ENCODE assay signal across 10 cellular contexts in the genomic region with DNA sequence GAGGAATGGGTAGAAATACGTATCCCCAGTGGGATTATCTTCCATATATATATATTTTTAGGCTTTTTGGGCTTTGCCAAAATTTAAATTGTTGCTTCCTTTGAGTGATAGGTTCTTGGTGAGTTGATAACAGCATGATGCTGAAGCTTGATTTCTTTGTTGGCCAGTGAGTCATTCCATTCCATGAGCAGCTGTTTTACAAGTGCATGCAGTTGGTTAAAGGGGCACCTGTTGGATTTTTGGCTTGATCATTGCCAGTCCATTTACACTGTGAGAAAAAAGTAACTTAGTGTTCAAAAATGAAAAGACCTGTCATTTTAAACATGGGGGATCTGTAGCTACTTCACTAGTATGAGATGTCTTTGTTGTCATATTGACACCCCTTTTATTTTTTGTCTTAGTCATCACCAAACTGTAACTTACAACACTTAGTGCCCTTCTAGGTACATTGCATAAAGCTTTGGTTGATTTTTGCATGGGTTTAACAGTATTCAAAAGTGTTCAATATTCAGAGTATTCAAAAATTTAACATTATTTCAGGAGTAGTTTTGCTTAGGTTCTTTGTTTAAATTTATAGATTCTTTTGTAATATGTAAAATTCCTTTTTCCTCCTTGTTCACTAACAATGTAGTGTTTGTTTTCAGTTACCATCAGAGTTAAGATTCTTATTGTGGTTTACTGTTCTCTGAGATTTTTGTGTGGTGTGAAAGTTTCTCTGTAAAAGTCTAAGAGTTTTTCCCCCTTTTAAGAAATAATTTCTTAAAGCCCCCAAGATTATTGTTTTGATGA. TPM values are rescaled to one million over a fixed set of nuclear protein-coding genes. Genes with fewer than 3 reads are reported as not detected.
DNase-seq lines count a peak whose midpoint lies in the region; ATAC-seq and TF ChIP-seq lines count a peak whose summit lies in the region.
"Had no signal": no experiment of that assay in that cellular context is flagged by ENCODE, and none has a peak within 500 bp of the region (broad histone marks: within the 10 kb centered on the region; RNA-seq: fewer than 3 reads in every experiment).

No MANE protein-coding gene starts in this region.

- DNase-seq in activated naive CD8-positive, alpha-beta T cell treated with anti-CD3 and anti-CD28 coated beads, Interleukin-2, amount 50 U/mL, for 24 hours: no peak
- DNase-seq in activated naive CD8-positive, alpha-beta T cell treated with anti-CD3 and anti-CD28 coated beads for 36 hours: no peak
- peak; percentile 24 for DNase-seq in SK-MEL-5 (ENCODE audit: low read depth, low spot score)
- no peak for DNase-seq in tibial nerve (ENCODE audit: low spot score in 2 of 2)
- no peak for DNase-seq in OCI-LY7 (ENCODE audit: low spot score)
- DNase-seq in NCI-H2171 treated with DMSO at 0.1 percent for 48 hours (lab: John Stamatoyannopoulos, UW): no peak
- no peak for DNase-seq in sciatic nerve (ENCODE audit: low spot score)
- DNase-seq: NK-92 treated with Interleukin-12 subunit alpha and Interleukin-12 subunit beta, amount 100 ng/mL, for 24 hours had no signal

- no peak overlapping the region for H2AFZ ChIP-seq in OCI-LY7 (ENCODE audit: low read length)

- peak; percentile 36 for ATAC-seq in activated naive CD8-positive, alpha-beta T cell treated with anti-CD3 and anti-CD28 coated beads, Interleukin-2, amount 50 U/mL, for 24 hours
- ATAC-seq in HG03103 (IDR thresholded peaks at IDR 0.05; ENCODE audit: low read depth, unreplicated experiment): peak; percentile 42
- ATAC-seq in sciatic nerve: no peak

- H3K9me3 Mint-ChIP-seq in activated naive CD8-positive, alpha-beta T cell treated with anti-CD3 and anti-CD28 coated beads, Interleukin-2, amount 50 U/mL, for 24 hours: peaks cover 6% of the 10 kb centered on the region
- no peaks in the 10 kb centered on the region for H3K9me3 Mint-ChIP-seq in activated naive CD8-positive, alpha-beta T cell treated with anti-CD3 and anti-CD28 coated beads for 36 hours

- peaks cover 21% of the 10 kb centered on the region for H3K36me3 Mint-ChIP-seq in activated naive CD8-positive, alpha-beta T cell treated with anti-CD3 and anti-CD28 coated beads, Interleukin-2, amount 50 U/mL, for 24 hours (ENCODE audit: low read depth)
- peaks cover 20% of the 10 kb centered on the region for H3K36me3 Mint-ChIP-seq in activated naive CD8-positive, alpha-beta T cell treated with anti-CD3 and anti-CD28 coated beads for 36 hours

- intact Hi-C loops in OCI-LY7 (cut with micrococcal nuclease; ENCODE audit: unreplicated experiment) (loop anchor here (10.0 kb wide), 2 partner anchors 295 to 885 kb away; a partner anchor contains a TSS), sciatic nerve (cut with DNase I) (no loop called here)

- no peak overlapping the region for H3K4me2 ChIP-seq in OCI-LY7 (ENCODE audit: low read length)

- in situ Hi-C loops in SK-MEL-5 (cut with HindIII; ENCODE audit: low pct_unique_long_range_greater_than_20kb, low sequenced_read_pairs): no loop called here

- H3K4me1 Mint-ChIP-seq in activated naive CD8-positive, alpha-beta T cell treated with anti-CD3 and anti-CD28 coated beads, Interleukin-2, amount 50 U/mL, for 24 hours: peaks cover 30% of the 10 kb centered on the region
- H3K4me1 Mint-ChIP-seq in activated naive CD8-positive, alpha-beta T cell treated with anti-CD3 and anti-CD28 coated beads for 36 hours: peaks cover 42% of the 10 kb centered on the region

- no peak for TF ChIP-seq CTCF in tibial nerve (IDR thresholded peaks at IDR 0.05)
- no peak for TF ChIP-seq CTCF in OCI-LY7 (conservative IDR thresholded peaks at IDR 0.05; ENCODE audit: low read length)

- H3K27ac ChIP-seq in tibial nerve (peak overlapping the region in 3 of 4 donors; percentile 4 to 86 (median 58)), OCI-LY7 (ENCODE audit: low read depth, low read length, poor library complexity, severe bottlenecking) (no peak overlapping the region)
- H3K27ac ChIP-seq: ascending aorta had no signal

- no peak overlapping the region for H3K4me3 Mint-ChIP-seq in activated naive CD8-positive, alpha-beta T cell treated with anti-CD3 and anti-CD28 coated beads, Interleukin-2, amount 50 U/mL, for 24 hours
- H3K4me3 Mint-ChIP-seq in activated naive CD8-positive, alpha-beta T cell treated with anti-CD3 and anti-CD28 coated beads for 36 hours: no peak overlapping the region

- peaks cover 71% of the 10 kb centered on the region for H3K79me2 ChIP-seq in OCI-LY7 (ENCODE audit: insufficient read depth, low read depth, low read length)

- CTCF ChIA-PET in OCI-LY7 (lab: Charles Lee; ENCODE audit: unreplicated experiment): no interaction called here

- H3K36me3 ChIP-seq in tibial nerve (peaks cover 0 to 6% (median 0%) of the 10 kb centered on the region in 3 donors), OCI-LY7 (ENCODE audit: insufficient read depth, low read length) (peaks cover 9% of the 10 kb centered on the region)
- H3K36me3 ChIP-seq: ascending aorta had no signal

- H3K4me1 ChIP-seq in tibial nerve (peaks cover 0 to 54% (median 13%) of the 10 kb centered on the region in 4 donors), OCI-LY7 (ENCODE audit: insufficient read depth, low read length, poor library complexity, severe bottlenecking) (peaks cover 11% of the 10 kb centered on the region)
- H3K4me1 ChIP-seq: ascending aorta had no signal

- no peak for TF ChIP-seq EP300 in tibial nerve (IDR thresholded peaks at IDR 0.05)

- H3K27me3 Mint-ChIP-seq in activated naive CD8-positive, alpha-beta T cell treated with anti-CD3 and anti-CD28 coated beads, Interleukin-2, amount 50 U/mL, for 24 hours: no peaks in the 10 kb centered on the region
- no peaks in the 10 kb centered on the region for H3K27me3 Mint-ChIP-seq in activated naive CD8-positive, alpha-beta T cell treated with anti-CD3 and anti-CD28 coated beads for 36 hours

- H3K27me3 ChIP-seq in tibial nerve: no peaks in the 10 kb centered on the region
- H3K27me3 ChIP-seq: ascending aorta had no signal

- WGBS in tibial nerve, 2 donors: 90 to 94% methylated on average over 1 of the region's 1 CpG

- no peak for TF ChIP-seq POLR2A in tibial nerve (IDR thresholded peaks at IDR 0.05)

- no peaks in the 10 kb centered on the region for H3K9me3 ChIP-seq in tibial nerve
- H3K9me3 ChIP-seq in OCI-LY7 (ENCODE audit: low read length): no peaks in the 10 kb centered on the region
- H3K9me3 ChIP-seq: ascending aorta had no signal

- no peak overlapping the region for H3K27ac Mint-ChIP-seq in activated naive CD8-positive, alpha-beta T cell treated with anti-CD3 and anti-CD28 coated beads, Interleukin-2, amount 50 U/mL, for 24 hours
- H3K27ac Mint-ChIP-seq in activated naive CD8-positive, alpha-beta T cell treated with anti-CD3 and anti-CD28 coated beads for 36 hours: no peak overlapping the region

- BruUV-seq in OCI-LY7 (replicated peaks; lab: Mats Ljungman, UMichigan): no TSS peak

- H3K4me3 ChIP-seq in tibial nerve (no peak overlapping the region), OCI-LY7 (ENCODE audit: low read depth, low read length, poor library complexity, severe bottlenecking) (no peak overlapping the region)
- H3K4me3 ChIP-seq: ascending aorta had no signal

- peaks cover 11% of the 10 kb centered on the region for H4K20me1 ChIP-seq in OCI-LY7 (ENCODE audit: insufficient read depth, low read length)

- H3K9me2 ChIP-seq in OCI-LY7 (ENCODE audit: insufficient read depth, low read length): no peaks in the 10 kb centered on the region

- POLR2A ChIA-PET in OCI-LY7 (lab: Charles Lee): no interaction called here

RNA-seq across cellular contexts. Expression of a gene that starts 8.8 kb away (rescaled TPM):
- total RNA-seq in activated naive CD8-positive, alpha-beta T cell treated with anti-CD3 and anti-CD28 coated beads for 36 hours: 10 to 100 TPM; 21.8 to 23.6 TPM
- total RNA-seq in SK-MEL-5 (2014; rRNA removed; shearing (Covaris generic)): 42.0 and 51.7 TPM in 2 replicates
- 13.7 and 17.3 TPM in 2 replicates for polyA plus RNA-seq in SK-MEL-5 (2015; cell fraction: cytosol; rRNA removed)
- polyA plus RNA-seq in SK-MEL-5 (2015; cell fraction: nucleus; rRNA removed): 79.3 and 79.6 TPM in 2 replicates
- total RNA-seq in tibial nerve (10 to 100 TPM; 62.8 to 77.8 (median 73.0) TPM), OCI-LY7 (2022) (38.1 and 43.0 TPM in 2 replicates), sciatic nerve (84.5 TPM)
- 32.6 and 48.7 TPM in 2 replicates for total RNA-seq in OCI-LY7 (2014; rRNA removed; shearing (Covaris generic))
